17 cellular contexts compared by ENCODE assay signal in the genomic region with DNA sequence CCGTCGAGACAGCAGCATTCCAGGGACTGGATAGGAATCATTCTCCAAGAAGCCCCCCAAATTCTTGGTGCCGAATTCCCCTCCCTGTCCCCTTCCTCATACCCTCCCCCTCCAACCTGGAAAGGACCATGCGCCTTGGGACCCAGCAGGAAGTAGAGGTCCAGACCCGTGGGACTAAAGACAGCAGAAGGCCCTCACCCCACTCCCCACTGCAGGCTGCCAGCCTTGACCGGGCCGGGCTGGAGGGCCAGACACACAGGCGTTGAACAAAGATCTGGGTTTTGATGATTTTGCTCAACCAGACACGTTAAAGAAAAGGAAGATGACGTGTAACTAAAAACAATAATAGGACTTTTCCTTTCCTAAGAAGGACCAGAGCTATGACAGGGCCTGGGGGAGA.
"Had no signal": no experiment of that assay in that cellular context is flagged by ENCODE, and none has a peak within 500 bp of the region (broad histone marks: within the 10 kb centered on the region; RNA-seq: fewer than 3 reads in every experiment).

No MANE protein-coding gene starts in this region.

- H3K9me3 ChIP-seq: SK-N-SH had no signal

- ATAC-seq: Panc1, PC-3 had no signal

- H3K9ac ChIP-seq: SK-N-SH had no signal

- DNase-seq: KBM-7, MV-4-11, NCI-H1048, NCI-H1105, NCI-H1436 treated with DMSO at 0.1 percent for 48 hours, NCI-H1694, NCI-H187 treated with DMSO at 0.1 percent for 48 hours, NCI-H2029 treated with DMSO at 0.1 percent for 48 hours, NCI-H2227 treated with DMSO at 0.1 percent for 48 hours, NCI-H524, NCI-H526 treated with DMSO at 0.1 percent for 48 hours, NCI-H748 treated with DMSO at 0.1 percent for 48 hours, PC-3, SHP77, SK-N-SH had no signal

- H3K27ac ChIP-seq: RWPE1 had no signal

- H3K4me2 ChIP-seq: SK-N-SH had no signal
